ENCODE assay signal across 24 cellular contexts in the genomic region with DNA sequence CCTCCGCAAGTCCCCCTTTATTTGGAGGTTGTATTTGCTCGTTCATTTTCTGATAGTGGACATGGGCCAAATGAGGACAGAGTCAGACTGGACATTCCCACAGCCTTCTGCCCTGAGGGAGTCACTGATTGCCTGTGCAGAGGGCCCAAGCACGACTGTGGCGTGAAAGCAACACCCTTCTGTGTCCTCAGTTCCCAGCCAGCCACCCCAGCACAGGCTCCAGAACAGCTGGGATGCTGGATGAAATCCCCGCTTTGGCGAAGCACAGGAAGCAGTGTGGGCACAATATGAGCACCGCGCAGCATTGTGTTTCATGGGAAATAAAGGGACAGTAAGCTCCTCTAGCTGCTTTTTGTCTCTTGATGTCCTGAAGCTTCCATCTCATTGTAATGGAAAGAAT. TPM values are rescaled to one million over a fixed set of nuclear protein-coding genes. Genes with fewer than 3 reads are reported as not detected.
"Had no signal": no experiment of that assay in that cellular context is flagged by ENCODE, and none has a peak within 500 bp of the region (broad histone marks: within the 10 kb centered on the region; RNA-seq: fewer than 3 reads in every experiment).

No MANE protein-coding gene starts in this region.

- H3K79me2 ChIP-seq: parathyroid adenoma had no signal

- H3K9me3 ChIP-seq: colonic mucosa, heart right ventricle, sigmoid colon, spleen, suprapubic skin, transverse colon, vagina had no signal

- FAIRE-seq: islet of Langerhans had no signal

- H3K27ac ChIP-seq: colonic mucosa, epithelial cell of prostate, heart right ventricle, parathyroid adenoma, sigmoid colon, skin epidermis, spleen, suprapubic skin, transverse colon, vagina had no signal

- H3K36me3 ChIP-seq: colonic mucosa, heart right ventricle, sigmoid colon, spleen, suprapubic skin, transverse colon, vagina had no signal

- DNase-seq: colonic mucosa; effector CD8-positive, alpha-beta T cell; endodermal cell; foreskin melanocyte; glutamatergic neuron; heart right ventricle; hippocampal formation; kidney glomerular epithelial cell; mesendoderm; midbrain; naive thymus-derived CD8-positive, alpha-beta T cell; nephron progenitor cell; sigmoid colon; spleen; stimulated activated naive B cell treated with anti-CD40 and anti-IgM and Interleukin-4, amounts not matched to agents 10 μg/mL and 1 μg/mL and 100 μg/mL, for 72 hours; stimulated activated naive CD8-positive, alpha-beta T cell treated with anti-CD3 and anti-CD28 coated beads, Interleukin-15, amount 100 ng/mL, for 72 hours; transverse colon had no signal

- H3K4me1 ChIP-seq: colonic mucosa, vagina had no signal

- ATAC-seq: esophagus mucosa; naive thymus-derived CD8-positive, alpha-beta T cell; stimulated activated naive B cell treated with anti-CD40 and anti-IgM and Interleukin-4, amounts not matched to agents 10 μg/mL and 1 μg/mL and 100 μg/mL, for 72 hours; stimulated activated naive CD8-positive, alpha-beta T cell treated with anti-CD3 and anti-CD28 coated beads, Interleukin-15, amount 100 ng/mL, for 72 hours had no signal

- H3K9ac ChIP-seq: parathyroid adenoma had no signal

- H3K27me3 ChIP-seq: colonic mucosa, sigmoid colon, suprapubic skin, transverse colon, vagina had no signal

- H2AFZ ChIP-seq: parathyroid adenoma had no signal

- H3K4me3 ChIP-seq: colonic mucosa, heart right ventricle, sigmoid colon, skin epidermis, spleen, suprapubic skin, transverse colon, vagina had no signal

RNA-seq across cellular contexts. Expression of a gene that starts 20.5 kb away (rescaled TPM):
- total RNA-seq: naive thymus-derived CD8-positive, alpha-beta T cell had no signal
- polyA plus RNA-seq: naive thymus-derived CD8-positive, alpha-beta T cell had no signal
